Comparison of ENCODE assay signal across 7 cellular contexts in the genomic region with DNA sequence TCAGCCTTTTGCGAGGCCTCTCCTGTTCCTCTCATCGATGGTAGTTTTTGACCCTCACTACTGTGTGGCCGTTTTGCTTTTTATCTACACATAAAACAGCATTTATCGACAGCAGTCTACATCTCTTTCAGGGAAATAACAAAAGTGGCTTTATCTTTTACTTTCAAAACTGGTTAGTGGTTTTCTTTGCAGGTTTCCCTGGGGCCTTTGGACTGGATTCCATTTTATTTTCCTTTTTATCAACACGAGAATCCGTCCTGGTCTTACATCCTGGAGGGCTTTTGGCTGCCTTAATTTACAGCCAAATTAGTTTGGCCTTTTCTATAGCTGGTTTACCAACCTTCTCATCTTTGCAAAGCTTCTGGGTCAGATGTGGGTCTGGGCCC. TPM values are rescaled to one million over a fixed set of nuclear protein-coding genes. Genes with fewer than 3 reads are reported as not detected.
DNase-seq lines count a peak whose midpoint lies in the region; ATAC-seq and TF ChIP-seq lines count a peak whose summit lies in the region.

No MANE protein-coding gene starts in this region.

- H3K4me1 ChIP-seq in iPS-20b (ENCODE audit: insufficient read depth, low read length) (peaks cover 10% of the 10 kb centered on the region; the same call in 1 of the 2 replicates), subcutaneous abdominal adipose tissue (ENCODE audit: control insufficient read depth in 5 of 5, insufficient read depth in 5 of 5, low read length in 5 of 5) (peaks cover 0 to 20% (median 17%) of the 10 kb centered on the region in 5 donors)

- no peaks in the 10 kb centered on the region for H3K9me3 ChIP-seq in iPS-20b (ENCODE audit: insufficient read depth, low read depth, low read length)
- H3K9me3 ChIP-seq in subcutaneous abdominal adipose tissue (ENCODE audit: control insufficient read depth in 5 of 5, low read length in 5 of 5): no peaks in the 10 kb centered on the region

- ATAC-seq in HG03135 (IDR thresholded peaks at IDR 0.05; ENCODE audit: unreplicated experiment) (peak; percentile 5), GM18873 (IDR thresholded peaks at IDR 0.05; ENCODE audit: low FRiP score, unreplicated experiment) (no peak)
- ATAC-seq in activated CD8-positive, alpha-beta T cell treated with anti-CD3 and anti-CD28 coated beads for 36 hours: no peak

- H3K4me3 ChIP-seq in iPS-20b (ENCODE audit: low read length) (peak overlapping the region; percentile 51; the same call in 1 of the 2 replicates), subcutaneous abdominal adipose tissue (ENCODE audit: low read depth in 1 of 5, low read length in 5 of 5) (peak overlapping the region; percentile 71 to 94 (median 85))

- POLR2A ChIA-PET in activated CD8-positive, alpha-beta T cell treated with anti-CD3 and anti-CD28 coated beads for 36 hours (lab: Charles Lee): interaction anchor here (0.7 to 2.0 kb wide), 8 partner anchors 8 to 148 kb away, joined by 3 to 6 read pairs (median 4); partner anchors contain the start of gene FAM13B

- no peaks in the 10 kb centered on the region for H3K9me3 Mint-ChIP-seq in activated CD8-positive, alpha-beta T cell treated with anti-CD3 and anti-CD28 coated beads for 36 hours

- H3K36me3 Mint-ChIP-seq in activated CD8-positive, alpha-beta T cell treated with anti-CD3 and anti-CD28 coated beads for 36 hours (ENCODE audit: low read depth): peaks cover 2% of the 10 kb centered on the region

- H3K36me3 ChIP-seq in iPS-20b (ENCODE audit: insufficient read depth, low read depth, low read length) (no peaks in the 10 kb centered on the region), subcutaneous abdominal adipose tissue (ENCODE audit: control insufficient read depth in 5 of 5, insufficient read depth in 5 of 5, low read length in 5 of 5) (no peaks in the 10 kb centered on the region)

- peak overlapping the region; percentile 88 for H3K27ac Mint-ChIP-seq in activated CD8-positive, alpha-beta T cell treated with anti-CD3 and anti-CD28 coated beads for 36 hours

- no peak for DNase-seq in activated CD8-positive, alpha-beta T cell treated with anti-CD3 and anti-CD28 coated beads for 36 hours
- DNase-seq in activated CD4-positive, alpha-beta T cell treated with anti-CD3 and anti-CD28 coated beads for 4 hours: no peak
- no peak for DNase-seq in HT-29 (ENCODE audit: low spot score)

- H3K27me3 ChIP-seq in iPS-20b (ENCODE audit: insufficient read depth, low read length) (no peaks in the 10 kb centered on the region), subcutaneous abdominal adipose tissue (ENCODE audit: control insufficient read depth in 5 of 5, insufficient read depth in 4 of 5, low read length in 5 of 5) (no peaks in the 10 kb centered on the region)

- H3K27me3 Mint-ChIP-seq in activated CD8-positive, alpha-beta T cell treated with anti-CD3 and anti-CD28 coated beads for 36 hours: no peaks in the 10 kb centered on the region

- H3K9ac ChIP-seq in iPS-20b (ENCODE audit: low read depth, low read length) (peak overlapping the region; percentile 51; the same call in 1 of the 2 replicates), subcutaneous abdominal adipose tissue (ENCODE audit: low read length in 5 of 5) (peak overlapping the region; percentile 68 to 94 (median 77))

- H3K27ac ChIP-seq in iPS-20b (ENCODE audit: low read length): no peak overlapping the region
- H3K27ac ChIP-seq in subcutaneous abdominal adipose tissue (ENCODE audit: low read depth, low read length): peak overlapping the region; percentile 72

- peak overlapping the region; percentile 80 for H3K4me3 Mint-ChIP-seq in activated CD8-positive, alpha-beta T cell treated with anti-CD3 and anti-CD28 coated beads for 36 hours

- no peak for TF ChIP-seq CTCF in activated CD8-positive, alpha-beta T cell treated with anti-CD3 and anti-CD28 coated beads for 36 hours (IDR thresholded peaks at IDR 0.05)

- intact Hi-C loops in activated CD8-positive, alpha-beta T cell treated with anti-CD3 and anti-CD28 coated beads for 36 hours (cut with micrococcal nuclease): no loop called here

- H3K4me1 Mint-ChIP-seq in activated CD8-positive, alpha-beta T cell treated with anti-CD3 and anti-CD28 coated beads for 36 hours (ENCODE audit: low read depth): peaks cover 10% of the 10 kb centered on the region

- CTCF ChIA-PET in activated CD8-positive, alpha-beta T cell treated with anti-CD3 and anti-CD28 coated beads for 36 hours (lab: Charles Lee): interaction anchor here (1.0 to 3.2 kb wide), 9 partner anchors 8 to 245 kb away, joined by 3 to 15 read pairs (median 5); no protein-coding TSS in a partner anchor

RNA-seq across cellular contexts. Expression of gene PKD2L2, which starts 0.8 kb away (rescaled TPM):
- not detected for total RNA-seq in activated CD8-positive, alpha-beta T cell treated with anti-CD3 and anti-CD28 coated beads for 36 hours
- total RNA-seq in HT-29 (2014; rRNA removed; shearing (Covaris generic)): not detected in 2 replicates

RNA-seq across cellular contexts. Expression of gene MYOT, which starts 20.8 kb away (rescaled TPM):
- not detected for total RNA-seq in activated CD8-positive, alpha-beta T cell treated with anti-CD3 and anti-CD28 coated beads for 36 hours
- 0.10 TPM in 1 of 2 replicates, not detected in the other for total RNA-seq in HT-29 (2014; rRNA removed; shearing (Covaris generic))
